Comparison of ENCODE assay signal across 8 cellular contexts in genomic region chr1:40625076-40625475, GRCh38. TPM values are rescaled to one million over a fixed set of nuclear protein-coding genes. Genes with fewer than 3 reads are reported as not detected.
DNase-seq lines count a peak whose midpoint lies in the region; ATAC-seq and TF ChIP-seq lines count a peak whose summit lies in the region.

No MANE protein-coding gene starts in this region.

- H3K4me1 ChIP-seq in BLaER1 treated with 17β-estradiol and CSF1 and Interleukin-3, amounts not matched to agents 10 nM and 100 nM = peaks cover 24 to 100% (median 85%) of the 10 kb centered on the region in 10 experiments

- peaks cover 0 to 38% (median 12%) of the 10 kb centered on the region in 11 experiments; a peak in 9 of 22 replicates for H3K36me3 ChIP-seq in BLaER1 treated with 17β-estradiol and CSF1 and Interleukin-3, amounts not matched to agents 10 nM and 100 nM

- H3K27ac Mint-ChIP-seq in T-helper 17 cell = no peak overlapping the region

- peaks cover 0 to 9% (median 3%) of the 10 kb centered on the region in 11 experiments; a peak in 17 of 22 replicates for H3K9me3 ChIP-seq in BLaER1 treated with 17β-estradiol and CSF1 and Interleukin-3, amounts not matched to agents 10 nM and 100 nM (replicated peaks in 1 of 11)
- no peaks in the 10 kb centered on the region for H3K9me3 ChIP-seq in T-helper 17 cell (ENCODE audit: control insufficient read depth, low read length, poor library complexity, severe bottlenecking)

- no peak overlapping the region for H3K4me3 Mint-ChIP-seq in T-helper 17 cell

- H3K4me1 Mint-ChIP-seq in T-helper 17 cell = peaks cover 15% of the 10 kb centered on the region

- no peaks in the 10 kb centered on the region for H3K27me3 ChIP-seq in BLaER1 treated with 17β-estradiol and CSF1 and Interleukin-3, amounts not matched to agents 10 nM and 100 nM

- peak overlapping the region; percentile 46 to 93 (median 86) for H3K4me2 ChIP-seq in BLaER1 treated with 17β-estradiol and CSF1 and Interleukin-3, amounts not matched to agents 10 nM and 100 nM

- peak; percentile 42 for ATAC-seq in T-helper 17 cell
- peak; percentile 91 for ATAC-seq in left ventricle myocardium superior
- ATAC-seq in HG03354 (IDR thresholded peaks at IDR 0.05; ENCODE audit: poor library complexity, severe bottlenecking, unreplicated experiment) = no peak

- DNase-seq in HFF-Myc (ENCODE audit: extremely low read depth, low read depth) = no peak
- no peak for DNase-seq in T-helper 17 cell
- peak; percentile 56 for DNase-seq in left ventricle myocardium superior
- no peak for DNase-seq in coronary artery (ENCODE audit: low spot score)
- DNase-seq in NCI-H187 treated with DMSO at 0.1 percent for 48 hours (lab: John Stamatoyannopoulos, UW) = no peak
- no peak for DNase-seq in CD1c-positive myeloid dendritic cell (ENCODE audit: extremely low spot score)

- H3K9ac ChIP-seq in BLaER1 treated with 17β-estradiol and CSF1 and Interleukin-3, amounts not matched to agents 10 nM and 100 nM = peak overlapping the region in 5 of 11 experiments; percentile 1 to 65 (median 61); a peak in 7 of 22 replicates

- H3K27me3 Mint-ChIP-seq in T-helper 17 cell = peaks cover 5% of the 10 kb centered on the region

- H3K27ac ChIP-seq in BLaER1 treated with 17β-estradiol and CSF1 and Interleukin-3, amounts not matched to agents 10 nM and 100 nM = peak overlapping the region in 6 of 11 experiments; percentile 6 to 71 (median 60); a peak in 10 of 22 replicates
- H3K27ac ChIP-seq in coronary artery = no peak overlapping the region

- intact Hi-C loops in left ventricle myocardium superior (cut with micrococcal nuclease) = no loop called here

- H4K20me1 ChIP-seq in BLaER1 treated with 17β-estradiol and CSF1 and Interleukin-3, amounts not matched to agents 10 nM and 100 nM = peaks cover 0 to 11% (median 0%) of the 10 kb centered on the region in 11 experiments; a peak in 3 of 22 replicates

- H3K36me3 Mint-ChIP-seq in T-helper 17 cell (ENCODE audit: low read depth) = no peaks in the 10 kb centered on the region

- TF ChIP-seq CTCF in HFF-Myc (IDR thresholded peaks at IDR 0.05; ENCODE audit: low read depth, low read length, missing control alignments) = peak; percentile 28
- TF ChIP-seq CTCF in coronary artery (IDR thresholded peaks at IDR 0.05) = no peak

- peak overlapping the region in 3 of 10 experiments; percentile 29 to 38 (median 31); a peak in 4 of 20 replicates for H3K4me3 ChIP-seq in BLaER1 treated with 17β-estradiol and CSF1 and Interleukin-3, amounts not matched to agents 10 nM and 100 nM
- H3K4me3 ChIP-seq in HFF-Myc (replicated peaks; ENCODE audit: low read depth, low read length) (no peak overlapping the region), coronary artery (no peak overlapping the region)

RNA-seq across cellular contexts. Expression of gene RIMS3, which starts 40.4 kb away (rescaled TPM):
- total RNA-seq in T-helper 17 cell (1 to 10 TPM; 1.7 to 2.1 TPM), left ventricle myocardium superior (0.92 TPM)

Comparison
In these comparisons a context has a peak if more than half of its experiments do, and no peak if none do; other contexts are left out.
1. H3K27ac ChIP-seq: peak in BLaER1 treated with 17β-estradiol and CSF1 and Interleukin-3, amounts not matched to agents 10 nM and 100 nM (6 of 11); none in coronary artery (0 of 2).